In genomic region chr16:66511615-66512500, GRCh38 we compare ENCODE assay signal across 8 cellular contexts. TPM values are rescaled to one million over a fixed set of nuclear protein-coding genes. Genes with fewer than 3 reads are reported as not detected.
DNase-seq lines count a peak whose midpoint lies in the region; ATAC-seq, FAIRE-seq and TF ChIP-seq lines count a peak whose summit lies in the region.

No MANE protein-coding gene starts in this region.

- no peak for FAIRE-seq in D721Med (lab: Jason Lieb, UNC)

- H4K20me1 ChIP-seq in OCI-LY1 (ENCODE audit: insufficient read depth, low read length) (no peaks in the 10 kb centered on the region), neural progenitor cell (ENCODE audit: low read depth) (no peaks in the 10 kb centered on the region)

- H3K9me3 ChIP-seq in OCI-LY1 (ENCODE audit: low read length), result no peaks in the 10 kb centered on the region
- H3K9me3 ChIP-seq in neural progenitor cell (ENCODE audit: low read depth), result no peaks in the 10 kb centered on the region

- TSS peak; percentile 52 for BruUV-seq in Calu3 (replicated peaks; lab: Mats Ljungman, UMichigan)

- H3K27ac ChIP-seq in OCI-LY1 (ENCODE audit: low read depth, low read length, poor library complexity, severe bottlenecking) (no peak overlapping the region), neural progenitor cell (no peak overlapping the region)

- no peaks in the 10 kb centered on the region for H3K9me2 ChIP-seq in OCI-LY1 (ENCODE audit: low read depth, low read length)

- peaks cover 95% of the 10 kb centered on the region for H3K4me1 Mint-ChIP-seq in Calu3 (ENCODE audit: low read depth, unreplicated experiment)
- H3K4me1 Mint-ChIP-seq in neural progenitor cell, result peaks cover 38% of the 10 kb centered on the region
- H3K4me1 Mint-ChIP-seq in activated T-cell treated with anti-CD3 and anti-CD28 coated beads, Interleukin-2, amount 50 U/mL, for 72 hours (ENCODE audit: low read depth), result peaks cover 25% of the 10 kb centered on the region

- H2AFZ ChIP-seq in OCI-LY1 (ENCODE audit: low read length) (no peak overlapping the region), neural progenitor cell (replicated peaks) (no peak overlapping the region)

- H3K79me2 ChIP-seq in OCI-LY1 (ENCODE audit: insufficient read depth, low read length) (no peaks in the 10 kb centered on the region), neural progenitor cell (ENCODE audit: low read depth) (no peaks in the 10 kb centered on the region)

- peak overlapping the region; percentile 99 for H3K27ac Mint-ChIP-seq in Calu3 (ENCODE audit: unreplicated experiment)
- H3K27ac Mint-ChIP-seq in neural progenitor cell, result peak overlapping the region; percentile 87
- H3K27ac Mint-ChIP-seq in activated T-cell treated with anti-CD3 and anti-CD28 coated beads, Interleukin-2, amount 50 U/mL, for 72 hours, result no peak overlapping the region

- no peak overlapping the region for H3K9ac ChIP-seq in OCI-LY1 (ENCODE audit: low read length)
- H3K9ac ChIP-seq in neural progenitor cell, result no peak overlapping the region

- H3K27me3 ChIP-seq in OCI-LY1 (ENCODE audit: insufficient read depth, low read length) (no peaks in the 10 kb centered on the region), neural progenitor cell (no peaks in the 10 kb centered on the region)

- H3K4me1 ChIP-seq in OCI-LY1 (ENCODE audit: insufficient read depth, low read length, severe bottlenecking) (peaks cover 10% of the 10 kb centered on the region), neural progenitor cell (peaks cover 25% of the 10 kb centered on the region)

- no peak for TF ChIP-seq CTCF in Calu3 (IDR thresholded peaks at IDR 0.05; ENCODE audit: unreplicated experiment)
- TF ChIP-seq CTCF in OCI-LY1 (IDR thresholded peaks at IDR 0.05; ENCODE audit: low read length), result peak; percentile 28; the same call in 1 of the 2 replicates
- TF ChIP-seq CTCF in epithelial cell of proximal tubule (conservative IDR thresholded peaks at IDR 0.05; ENCODE audit: low read depth, low read length), result peak; percentile 34
- no peak for TF ChIP-seq CTCF in neural progenitor cell (IDR thresholded peaks at IDR 0.05)
- no peak for TF ChIP-seq CTCF in D721Med (IDR thresholded peaks at IDR 0.05; ENCODE audit: insufficient read depth, missing control alignments)

- H3K4me3 Mint-ChIP-seq in Calu3 (ENCODE audit: low read depth, unreplicated experiment), result peak overlapping the region; percentile 43
- no peak overlapping the region for H3K4me3 Mint-ChIP-seq in neural progenitor cell
- H3K4me3 Mint-ChIP-seq in activated T-cell treated with anti-CD3 and anti-CD28 coated beads, Interleukin-2, amount 50 U/mL, for 72 hours, result no peak overlapping the region

- H3F3A ChIP-seq in OCI-LY1 (ENCODE audit: insufficient read depth, low read length) (no peaks in the 10 kb centered on the region; the same call in 1 of the 2 replicates), neural progenitor cell (ENCODE audit: low read depth) (peaks cover 26% of the 10 kb centered on the region)

- H3K27me3 Mint-ChIP-seq in Calu3 (ENCODE audit: unreplicated experiment) (no peaks in the 10 kb centered on the region), neural progenitor cell (ENCODE audit: insufficient read depth, low read depth) (peaks cover 5% of the 10 kb centered on the region)
- no peaks in the 10 kb centered on the region for H3K27me3 Mint-ChIP-seq in activated T-cell treated with anti-CD3 and anti-CD28 coated beads, Interleukin-2, amount 50 U/mL, for 72 hours (ENCODE audit: low read depth)

- CTCF ChIA-PET in Calu3 (lab: Charles Lee), result interaction anchor here (0.6 to 2.5 kb wide), 6 partner anchors 10 to 105 kb away, joined by 3 to 14 read pairs (median 6); no protein-coding TSS in a partner anchor

- no peak for ATAC-seq in GM19328 (IDR thresholded peaks at IDR 0.05; ENCODE audit: unreplicated experiment)
- ATAC-seq in GM19397 (IDR thresholded peaks at IDR 0.05; ENCODE audit: unreplicated experiment), result no peak
- ATAC-seq in activated T-cell treated with anti-CD3 and anti-CD28 coated beads, Interleukin-2, amount 50 U/mL, for 72 hours (replicated peaks in 1 of 2), result no peak

- no peak overlapping the region for H3K4me2 ChIP-seq in OCI-LY1 (ENCODE audit: low read length)
- H3K4me2 ChIP-seq in neural progenitor cell, result peak overlapping the region; percentile 48

- DNase-seq in Calu3 (peak; percentile 80), epithelial cell of proximal tubule (ENCODE audit: low read depth) (peak; percentile 97), neural progenitor cell (ENCODE audit: low spot score) (peak; percentile 33), D721Med (ENCODE audit: insufficient read length, low spot score) (no peak)
- DNase-seq in activated T-cell treated with anti-CD3 and anti-CD28 coated beads, Interleukin-2, amount 50 U/mL, for 72 hours, result no peak

- H3K9me3 Mint-ChIP-seq in Calu3 (ENCODE audit: low read depth, unreplicated experiment) (peaks cover 6% of the 10 kb centered on the region), neural progenitor cell (peaks cover 2% of the 10 kb centered on the region)
- H3K9me3 Mint-ChIP-seq in activated T-cell treated with anti-CD3 and anti-CD28 coated beads, Interleukin-2, amount 50 U/mL, for 72 hours, result no peaks in the 10 kb centered on the region

- H3K36me3 ChIP-seq in OCI-LY1 (ENCODE audit: insufficient read depth, low read length), result no peaks in the 10 kb centered on the region
- H3K36me3 ChIP-seq in neural progenitor cell, result no peaks in the 10 kb centered on the region

- intact Hi-C loops in Calu3 (cut with micrococcal nuclease; ENCODE audit: unreplicated experiment), result loop anchor here (2.0 kb wide), 1 partner anchor 103 kb away; no protein-coding TSS in a partner anchor

- H3K36me3 Mint-ChIP-seq in Calu3 (ENCODE audit: insufficient read depth, unreplicated experiment) (peaks cover 87% of the 10 kb centered on the region), neural progenitor cell (peaks cover 15% of the 10 kb centered on the region)
- H3K36me3 Mint-ChIP-seq in activated T-cell treated with anti-CD3 and anti-CD28 coated beads, Interleukin-2, amount 50 U/mL, for 72 hours (ENCODE audit: insufficient read depth in 2 of 2), result no peaks in the 10 kb centered on the region

- no peak overlapping the region for H3K4me3 ChIP-seq in OCI-LY1 (ENCODE audit: low read depth, low read length, poor library complexity, severe bottlenecking)
- peak overlapping the region; percentile 52 for H3K4me3 ChIP-seq in epithelial cell of proximal tubule (ENCODE audit: low read depth, low read length)
- no peak overlapping the region for H3K4me3 ChIP-seq in neural progenitor cell

RNA-seq across cellular contexts. Expression of gene TK2, which starts 38.1 kb away (rescaled TPM):
- total RNA-seq in Calu3 (2022) (53.2 and 56.6 TPM in 2 replicates), epithelial cell of proximal tubule (13.7 and 20.1 TPM in 2 replicates), neural progenitor cell (ENCODE audit: low replicate concordance) (7.1 and 7.3 TPM in 2 replicates)
- 10 to 100 TPM; 16.4 to 16.6 TPM for total RNA-seq in activated T-cell treated with anti-CD3 and anti-CD28 coated beads, Interleukin-2, amount 50 U/mL, for 72 hours

RNA-seq across cellular contexts. Expression of gene CKLF, which starts 40.5 kb away (rescaled TPM):
- total RNA-seq in Calu3 (2022) (217 and 293 TPM in 2 replicates), epithelial cell of proximal tubule (136 and 159 TPM in 2 replicates), neural progenitor cell (ENCODE audit: low replicate concordance) (33.3 and 38.6 TPM in 2 replicates)
- total RNA-seq in activated T-cell treated with anti-CD3 and anti-CD28 coated beads, Interleukin-2, amount 50 U/mL, for 72 hours, result 100 to 1,000 TPM; 163 to 172 TPM

RNA-seq across cellular contexts. Expression of gene CMTM1, which starts 54.4 kb away (rescaled TPM):
- 48.4 and 72.1 TPM in 2 replicates for total RNA-seq in Calu3 (2022)
- 4.3 and 5.0 TPM in 2 replicates for total RNA-seq in epithelial cell of proximal tubule
- 2.9 TPM in 1 of 2 replicates, not detected in the other for total RNA-seq in neural progenitor cell (ENCODE audit: low replicate concordance)
- total RNA-seq in activated T-cell treated with anti-CD3 and anti-CD28 coated beads, Interleukin-2, amount 50 U/mL, for 72 hours, result 10 to 100 TPM; 10.1 to 14.4 TPM

Comparison
In these comparisons a context has a peak if more than half of its experiments do, and no peak if none do; other contexts are left out.
1. DNase-seq: peak in Calu3 (single experiment), epithelial cell of proximal tubule (single experiment) and neural progenitor cell (single experiment); none in D721Med (single experiment) and activated T-cell treated with anti-CD3 and anti-CD28 coated beads, Interleukin-2, amount 50 U/mL, for 72 hours (0 of 2).
2. CTCF ChIP-seq: peak in OCI-LY1 (single experiment) and epithelial cell of proximal tubule (single experiment); none in Calu3 (single experiment), neural progenitor cell (single experiment) and D721Med (single experiment).